In genomic region chr18:48410095-48410920, GRCh38 we compare ENCODE assay signal across 8 cellular contexts. TPM values are rescaled to one million over a fixed set of nuclear protein-coding genes. Genes with fewer than 3 reads are reported as not detected.
DNase-seq lines count a peak whose midpoint lies in the region; ATAC-seq and TF ChIP-seq lines count a peak whose summit lies in the region.

No MANE protein-coding gene starts in this region.

- H3K27me3 Mint-ChIP-seq in CD14-positive monocyte (ENCODE audit: low read depth in 3 of 3): peaks cover 53 to 82% (median 58%) of the 10 kb centered on the region in 3 donors

- no peak overlapping the region for H3K27ac Mint-ChIP-seq in CD14-positive monocyte

- peak overlapping the region; percentile 81 to 87 for H3K4me3 Mint-ChIP-seq in CD14-positive monocyte

- peak; percentile 97 for ATAC-seq in GM19463 (IDR thresholded peaks at IDR 0.05; ENCODE audit: unreplicated experiment)
- ATAC-seq in HG03565 (IDR thresholded peaks at IDR 0.05; ENCODE audit: unreplicated experiment): peak; percentile 93

- peak overlapping the region; percentile 62 for H3K4me3 ChIP-seq in epithelial cell of esophagus (ENCODE audit: low read length)

- DNase-seq in CD14-positive monocyte (ENCODE audit: low spot score): peak; percentile 66
- DNase-seq in NCI-H82 treated with DMSO at 0.1 percent for 48 hours (lab: John Stamatoyannopoulos, UW; ENCODE audit: unreplicated experiment): peak; percentile 36
- peak; percentile 54 for DNase-seq in activated T-cell treated with anti-CD3 and anti-CD28 coated beads for 1 hour (ENCODE audit: low read depth)
- peak; percentile 94 for DNase-seq in epithelial cell of esophagus (ENCODE audit: low read depth)
- peak; percentile 76 for DNase-seq in middle frontal gyrus (ENCODE audit: extremely low spot score, low spot score)
- peak; percentile 15 for DNase-seq in stimulated activated CD8-positive, alpha-beta memory T cell treated with anti-CD3 and anti-CD28 coated beads, Interleukin-15, amount 100 ng/mL, for 1 hour (ENCODE audit: low read depth)

- H3K4me1 Mint-ChIP-seq in CD14-positive monocyte: peaks cover 18% of the 10 kb centered on the region

- peaks cover 6 to 10% of the 10 kb centered on the region in 2 donors for H3K36me3 Mint-ChIP-seq in CD14-positive monocyte

- TF ChIP-seq CTCF in CD14-positive monocyte (IDR thresholded peaks at IDR 0.05) (no peak), epithelial cell of esophagus (IDR thresholded peaks at IDR 0.05; ENCODE audit: insufficient read depth, low read depth, low read length, missing control alignments) (peak; percentile 8)

- H3K9me3 Mint-ChIP-seq in CD14-positive monocyte: peaks cover 10 to 36% (median 26%) of the 10 kb centered on the region in 7 donors

- intact Hi-C loops in CD14-positive monocyte (cut with micrococcal nuclease): loop anchor here (5.0 kb wide), 1 partner anchor 248 kb away; no protein-coding TSS in a partner anchor

RNA-seq across cellular contexts. Expression of gene ZBTB7C, which starts 1.1 kb away (rescaled TPM):
- under 1 TPM in 1 of 2 donors, not detected in 1; 0.09 TPM for polyA plus RNA-seq in CD14-positive monocyte

Comparison
In these comparisons a context has a peak if more than half of its experiments do, and no peak if none do; other contexts are left out.
1. Peak in every context shown above with its lines: DNase-seq, ATAC-seq and H3K4me3 ChIP-seq.
2. DNase-seq: peak in every context shown above with its lines; median percentile 94 in epithelial cell of esophagus; 76 in middle frontal gyrus; 66 in CD14-positive monocyte; 54 in activated T-cell treated with anti-CD3 and anti-CD28 coated beads for 1 hour; 36 in NCI-H82 treated with DMSO at 0.1 percent for 48 hours; 15 in stimulated activated CD8-positive, alpha-beta memory T cell treated with anti-CD3 and anti-CD28 coated beads, Interleukin-15, amount 100 ng/mL, for 1 hour.